In genomic region chr20:62359491-62360121, GRCh38 we compare ENCODE assay signal across 8 cellular contexts. TPM values are rescaled to one million over a fixed set of nuclear protein-coding genes. Genes with fewer than 3 reads are reported as not detected.
DNase-seq lines count a peak whose midpoint lies in the region; ATAC-seq and TF ChIP-seq lines count a peak whose summit lies in the region.

No MANE protein-coding gene starts in this region.

- H3K9me3 ChIP-seq in MG63 (no peaks in the 10 kb centered on the region), left lung (no peaks in the 10 kb centered on the region), tibial nerve (no peaks in the 10 kb centered on the region)

- in situ Hi-C loops in KBM-7 (cut with MboI; ENCODE audit: low pct_unique_long_range_greater_than_20kb, low sequenced_read_pairs) = no loop called here

- 43 to 45% methylated on average over 4 to 10 of the region's 25 CpGs for WGBS in tibial nerve, 2 donors

- peak in 1 of 2 donors; percentile 73 for TF ChIP-seq EP300 in tibial nerve (IDR thresholded peaks at IDR 0.05)

- ATAC-seq in left lung = no peak
- ATAC-seq in GM18867 (IDR thresholded peaks at IDR 0.05; ENCODE audit: unreplicated experiment) = no peak

- DNase-seq in MG63 (peak; percentile 98), coronary artery (ENCODE audit: low spot score) (no peak), left lung (peak in 1 of 2 donors; percentile 80), tibial nerve (ENCODE audit: low spot score in 2 of 2) (no peak), NCI-H187 (lab: John Stamatoyannopoulos, UW) (no peak), KBM-7 (no peak), AG20443 (ENCODE audit: low spot score) (no peak)

- H3K27me3 ChIP-seq in MG63 = no peaks in the 10 kb centered on the region
- peaks cover 0 to 15% of the 10 kb centered on the region in 2 donors for H3K27me3 ChIP-seq in left lung
- no peaks in the 10 kb centered on the region for H3K27me3 ChIP-seq in tibial nerve

- intact Hi-C loops in left lung (cut with DNase I) = no loop called here

- H3K4me1 ChIP-seq in left lung = peaks cover 50 to 95% of the 10 kb centered on the region in 2 donors
- H3K4me1 ChIP-seq in tibial nerve = peaks cover 0 to 97% (median 85%) of the 10 kb centered on the region in 4 donors

- no peak for TF ChIP-seq POLR2A in tibial nerve (IDR thresholded peaks at IDR 0.05)

- peaks cover 36% of the 10 kb centered on the region for H3K36me3 ChIP-seq in MG63
- H3K36me3 ChIP-seq in left lung = peaks cover 0 to 6% of the 10 kb centered on the region in 2 donors
- H3K36me3 ChIP-seq in tibial nerve = no peaks in the 10 kb centered on the region

- H3K4me3 ChIP-seq in MG63 (peak overlapping the region; percentile 11), coronary artery (peak overlapping the region; percentile 63), left lung (no peak overlapping the region), tibial nerve (no peak overlapping the region)

- TF ChIP-seq CTCF in coronary artery (IDR thresholded peaks at IDR 0.05) (no peak), left lung (IDR thresholded peaks at IDR 0.05) (no peak), tibial nerve (IDR thresholded peaks at IDR 0.05) (no peak)

- H3K27ac ChIP-seq in coronary artery (peak overlapping the region; percentile 95 to 99), left lung (peak overlapping the region; percentile 81 to 84), tibial nerve (peak overlapping the region; percentile 55 to 96 (median 86))

RNA-seq across cellular contexts. Expression of gene LAMA5, which starts 7.5 kb away (rescaled TPM):
- total RNA-seq in MG63 (2014; rRNA removed; shearing (Covaris generic); ENCODE audit: low replicate concordance) = 12.8 and 22.2 TPM in 2 replicates
- 100 to 1,000 TPM; 222 to 267 TPM for total RNA-seq in left lung
- total RNA-seq in tibial nerve = 100 to 1,000 TPM in 3 of 4 donors, 10 to 100 TPM in 1; 95.2 to 230 (median 139) TPM

RNA-seq across cellular contexts. Expression of gene RPS21, which starts 27.3 kb away (rescaled TPM):
- total RNA-seq in MG63 (2014; rRNA removed; shearing (Covaris generic); ENCODE audit: low replicate concordance) = 2,164 and 3,269 TPM in 2 replicates
- total RNA-seq in left lung (1,000 to 10,000 TPM; 1,004 to 1,135 TPM), tibial nerve (1,000 to 10,000 TPM; 1,371 to 3,195 (median 1,826) TPM)

RNA-seq across cellular contexts. Expression of gene CABLES2, which starts 47.5 kb away (rescaled TPM):
- total RNA-seq in MG63 (2014; rRNA removed; shearing (Covaris generic); ENCODE audit: low replicate concordance) = 1.3 and 6.0 TPM in 2 replicates
- total RNA-seq in left lung (1 to 10 TPM; 4.1 to 6.3 TPM), tibial nerve (1 to 10 TPM; 1.1 to 9.9 (median 6.2) TPM)

RNA-seq across cellular contexts. Expression of gene ADRM1, which starts 56.8 kb away (rescaled TPM):
- total RNA-seq in MG63 (2014; rRNA removed; shearing (Covaris generic); ENCODE audit: low replicate concordance) = 264 and 328 TPM in 2 replicates
- total RNA-seq in left lung (10 to 100 TPM; 60.1 to 96.9 TPM), tibial nerve (100 to 1,000 TPM; 111 to 132 (median 129) TPM)

Comparison
In these comparisons a context has a peak if more than half of its experiments do, and no peak if none do; other contexts are left out.
1. H3K4me3 ChIP-seq: peak in MG63 (single experiment) and coronary artery (single experiment); none in left lung (0 of 2) and tibial nerve (0 of 4).
2. Peak in every context shown above with its lines, with median percentiles within 50 percentile points of each other: H3K27ac ChIP-seq.